9 cellular contexts compared by ENCODE assay signal in genomic region chr2:145140658-145141057, GRCh38.
"Had no signal": no experiment of that assay in that cellular context is flagged by ENCODE, and none has a peak within 500 bp of the region (broad histone marks: within the 10 kb centered on the region; RNA-seq: fewer than 3 reads in every experiment).

No MANE protein-coding gene starts in this region.

- H3K27ac ChIP-seq: GM23248, HL-60 had no signal

- H2AFZ ChIP-seq: GM23248 had no signal

- H3K36me3 ChIP-seq: HAP-1 had no signal

- DNase-seq: GM23248, GOT3, H7, HFFc6, IMR-90, KBM-7 had no signal

- H3K9me3 ChIP-seq: HAP-1 had no signal

- ATAC-seq: HCT116 had no signal

- H3K9ac ChIP-seq: GM23248 had no signal

- H3K4me1 ChIP-seq: HAP-1 had no signal

- H3K4me3 ChIP-seq: GM23248, HAP-1 had no signal
